In the genomic region with DNA sequence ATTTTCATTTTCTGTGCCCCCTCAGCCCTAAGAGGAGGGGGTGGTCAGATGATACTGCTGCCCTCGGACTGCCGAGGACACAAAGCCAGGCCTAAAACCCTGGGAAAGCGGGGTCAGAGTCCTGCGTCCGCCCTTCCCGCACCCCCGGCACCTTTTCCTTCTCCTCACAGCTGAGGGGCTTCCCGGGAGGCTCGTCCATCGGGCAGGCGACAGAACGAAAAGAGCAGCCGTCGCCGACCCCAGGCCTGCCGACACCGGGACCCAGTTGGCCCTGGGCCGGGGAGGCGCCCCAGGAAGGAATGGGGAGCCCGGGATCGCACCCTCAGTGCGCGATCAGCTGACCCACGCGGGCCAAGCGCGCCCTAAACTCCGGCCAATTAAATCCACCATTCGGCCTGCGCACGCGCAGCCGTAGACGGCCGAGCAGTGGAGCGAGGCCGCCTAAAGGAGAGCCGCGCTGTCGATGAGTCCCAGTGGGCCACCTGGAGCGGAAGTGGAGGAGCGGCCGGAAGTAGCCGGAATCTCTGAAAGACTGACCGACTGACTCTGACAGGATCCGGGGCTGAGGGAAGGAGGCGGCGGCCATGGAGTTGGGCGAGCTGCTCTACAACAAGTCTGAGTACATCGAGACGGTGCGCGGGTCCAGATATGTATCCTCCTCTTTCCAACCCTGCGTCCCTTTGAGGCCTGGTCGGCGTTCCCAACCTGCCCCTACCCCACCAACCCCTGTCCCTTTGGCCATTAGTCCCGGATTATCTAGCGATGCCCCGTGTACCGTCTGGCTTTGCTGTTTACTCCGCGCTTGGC, we compare ENCODE assay signal across 1 cellular context.
TF ChIP-seq lines count a peak whose summit lies in the region.

A gene (plus strand): TSS at position 508 of the 807 bp plus-strand sequence. CDS start 77 bp downstream, at position 585.
A gene (minus strand): TSS at position 352 of the 807 bp plus-strand sequence. CDS start 153 bp downstream, at position 199.

TF ChIP-seq in GM23338, 12 proteins besides CTCF, POLR2A, EP300 and RAD21 (continued from another document):
- TF ChIP-seq, protein P1, sequence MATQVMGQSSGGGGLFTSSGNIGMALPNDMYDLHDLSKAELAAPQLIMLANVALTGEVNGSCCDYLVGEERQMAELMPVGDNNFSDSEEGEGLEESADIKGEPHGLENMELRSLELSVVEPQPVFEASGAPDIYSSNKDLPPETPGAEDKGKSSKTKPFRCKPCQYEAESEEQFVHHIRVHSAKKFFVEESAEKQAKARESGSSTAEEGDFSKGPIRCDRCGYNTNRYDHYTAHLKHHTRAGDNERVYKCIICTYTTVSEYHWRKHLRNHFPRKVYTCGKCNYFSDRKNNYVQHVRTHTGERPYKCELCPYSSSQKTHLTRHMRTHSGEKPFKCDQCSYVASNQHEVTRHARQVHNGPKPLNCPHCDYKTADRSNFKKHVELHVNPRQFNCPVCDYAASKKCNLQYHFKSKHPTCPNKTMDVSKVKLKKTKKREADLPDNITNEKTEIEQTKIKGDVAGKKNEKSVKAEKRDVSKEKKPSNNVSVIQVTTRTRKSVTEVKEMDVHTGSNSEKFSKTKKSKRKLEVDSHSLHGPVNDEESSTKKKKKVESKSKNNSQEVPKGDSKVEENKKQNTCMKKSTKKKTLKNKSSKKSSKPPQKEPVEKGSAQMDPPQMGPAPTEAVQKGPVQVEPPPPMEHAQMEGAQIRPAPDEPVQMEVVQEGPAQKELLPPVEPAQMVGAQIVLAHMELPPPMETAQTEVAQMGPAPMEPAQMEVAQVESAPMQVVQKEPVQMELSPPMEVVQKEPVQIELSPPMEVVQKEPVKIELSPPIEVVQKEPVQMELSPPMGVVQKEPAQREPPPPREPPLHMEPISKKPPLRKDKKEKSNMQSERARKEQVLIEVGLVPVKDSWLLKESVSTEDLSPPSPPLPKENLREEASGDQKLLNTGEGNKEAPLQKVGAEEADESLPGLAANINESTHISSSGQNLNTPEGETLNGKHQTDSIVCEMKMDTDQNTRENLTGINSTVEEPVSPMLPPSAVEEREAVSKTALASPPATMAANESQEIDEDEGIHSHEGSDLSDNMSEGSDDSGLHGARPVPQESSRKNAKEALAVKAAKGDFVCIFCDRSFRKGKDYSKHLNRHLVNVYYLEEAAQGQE (IDR thresholded peaks at IDR 0.05; ENCODE audit: unreplicated experiment), result no peak
- peak; percentile 84 for TF ChIP-seq POLR2AphosphoS5 (IDR thresholded peaks at IDR 0.05; ENCODE audit: low read depth)
- TF ChIP-seq, protein P2, sequence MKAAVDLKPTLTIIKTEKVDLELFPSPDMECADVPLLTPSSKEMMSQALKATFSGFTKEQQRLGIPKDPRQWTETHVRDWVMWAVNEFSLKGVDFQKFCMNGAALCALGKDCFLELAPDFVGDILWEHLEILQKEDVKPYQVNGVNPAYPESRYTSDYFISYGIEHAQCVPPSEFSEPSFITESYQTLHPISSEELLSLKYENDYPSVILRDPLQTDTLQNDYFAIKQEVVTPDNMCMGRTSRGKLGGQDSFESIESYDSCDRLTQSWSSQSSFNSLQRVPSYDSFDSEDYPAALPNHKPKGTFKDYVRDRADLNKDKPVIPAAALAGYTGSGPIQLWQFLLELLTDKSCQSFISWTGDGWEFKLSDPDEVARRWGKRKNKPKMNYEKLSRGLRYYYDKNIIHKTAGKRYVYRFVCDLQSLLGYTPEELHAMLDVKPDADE (IDR thresholded peaks at IDR 0.05), result peak; percentile 88
